ENCODE assay signal across 9 cellular contexts in genomic region chr1:204480515-204480914, GRCh38. TPM values are rescaled to one million over a fixed set of nuclear protein-coding genes. Genes with fewer than 3 reads are reported as not detected.
DNase-seq lines count a peak whose midpoint lies in the region; ATAC-seq and TF ChIP-seq lines count a peak whose summit lies in the region.
"Had no signal": no experiment of that assay in that cellular context is flagged by ENCODE, and none has a peak within 500 bp of the region (broad histone marks: within the 10 kb centered on the region; RNA-seq: fewer than 3 reads in every experiment).

No MANE protein-coding gene starts in this region.

- no peaks in the 10 kb centered on the region for H3K27me3 ChIP-seq in suprapubic skin
- no peaks in the 10 kb centered on the region for H3K27me3 ChIP-seq in Caco-2 (replicated peaks; ENCODE audit: control insufficient read depth, insufficient read depth, low read length)
- H3K27me3 ChIP-seq in osteoblast (ENCODE audit: insufficient read depth, low read length) = peaks cover 38% of the 10 kb centered on the region
- H3K27me3 ChIP-seq: cardiac muscle cell had no signal

- intact Hi-C loops in activated B cell treated with CpG ODN at 0.5 μM for 24 hours (cut with micrococcal nuclease) = no loop called here
- intact Hi-C loops in Caco-2 (cut with micrococcal nuclease; ENCODE audit: unreplicated experiment) = loop anchor here (2.0 kb wide), 1 partner anchor 14 kb away; the partner anchor contains the start of gene PIK3C2B

- H3K4me3 Mint-ChIP-seq in activated B cell treated with CpG ODN at 0.5 μM for 24 hours (peak overlapping the region; percentile 76), Caco-2 (ENCODE audit: unreplicated experiment) (no peak overlapping the region)

- no peak overlapping the region for H3K4me2 ChIP-seq in osteoblast (ENCODE audit: insufficient read depth, low read length)

- peak in 1 of 2 donors; percentile 35 for ATAC-seq in activated naive CD4-positive, alpha-beta T cell treated with anti-CD3 and anti-CD28 coated beads, Interleukin-2, amount 50 U/mL, for 72 hours
- ATAC-seq in HG02798 (IDR thresholded peaks at IDR 0.05; ENCODE audit: poor library complexity, unreplicated experiment) (peak; percentile 58), activated B cell treated with CpG ODN at 0.5 μM for 24 hours (ENCODE audit: low read depth) (peak; percentile 57)

- H3K9me3 ChIP-seq in suprapubic skin (no peaks in the 10 kb centered on the region), Caco-2 (no peaks in the 10 kb centered on the region), osteoblast (ENCODE audit: low read depth, low read length) (no peaks in the 10 kb centered on the region)

- H2AFZ ChIP-seq in osteoblast (ENCODE audit: low read length) = no peak overlapping the region

- H3K9me3 Mint-ChIP-seq in activated naive CD4-positive, alpha-beta T cell treated with anti-CD3 and anti-CD28 coated beads, Interleukin-2, amount 50 U/mL, for 72 hours = no peaks in the 10 kb centered on the region
- H3K9me3 Mint-ChIP-seq in activated B cell treated with CpG ODN at 0.5 μM for 24 hours (no peaks in the 10 kb centered on the region), Caco-2 (ENCODE audit: unreplicated experiment) (no peaks in the 10 kb centered on the region)

- H3K27me3 Mint-ChIP-seq in activated B cell treated with CpG ODN at 0.5 μM for 24 hours (no peaks in the 10 kb centered on the region), Caco-2 (ENCODE audit: insufficient read depth, unreplicated experiment) (no peaks in the 10 kb centered on the region)

- TF ChIP-seq POLR2A in suprapubic skin (IDR thresholded peaks at IDR 0.05) = no peak

- TF ChIP-seq CTCF in activated B cell treated with CpG ODN at 0.5 μM for 24 hours (IDR thresholded peaks at IDR 0.05) (no peak), suprapubic skin (IDR thresholded peaks at IDR 0.05) (no peak), Caco-2 (IDR thresholded peaks at IDR 0.05; ENCODE audit: insufficient read depth in 1 of 2, low read depth in 1 of 2, low read length in 1 of 2, severe bottlenecking in 1 of 2, unreplicated experiment in 1 of 2) (no peak), osteoblast (IDR thresholded peaks at IDR 0.05; ENCODE audit: extremely low read depth, low read depth, low read length) (no peak)

- DNase-seq in activated naive CD4-positive, alpha-beta T cell treated with anti-CD3 and anti-CD28 coated beads, Interleukin-2, amount 50 U/mL, for 72 hours (ENCODE audit: low spot score in 2 of 2) = no peak
- DNase-seq in activated naive CD4-positive, alpha-beta T cell treated with anti-CD3 and anti-CD28 coated beads, Interleukin-2, amount 50 U/mL, for 16 hours = no peak
- peak; percentile 40 for DNase-seq in activated B cell treated with CpG ODN at 0.5 μM for 24 hours
- no peak for DNase-seq in suprapubic skin (ENCODE audit: low spot score in 2 of 2)
- DNase-seq in Caco-2 = no peak
- DNase-seq in osteoblast (ENCODE audit: insufficient read length, low spot score, missing footprints) = no peak
- no peak for DNase-seq in KBM-7

- no peaks in the 10 kb centered on the region for H4K20me1 ChIP-seq in osteoblast (ENCODE audit: insufficient read depth, low read length)

- H3K4me1 Mint-ChIP-seq in activated B cell treated with CpG ODN at 0.5 μM for 24 hours = peaks cover 98% of the 10 kb centered on the region
- H3K4me1 Mint-ChIP-seq in Caco-2 (ENCODE audit: low read depth, unreplicated experiment) = peaks cover 16% of the 10 kb centered on the region

- 25% methylated on average over 1 of the region's 8 CpGs for WGBS in suprapubic skin

- CTCF ChIA-PET in activated B cell treated with CpG ODN at 0.5 μM for 24 hours (lab: Charles Lee) (interaction anchor here (0.9 to 6.6 kb wide), 10 partner anchors 10 to 49 kb away, joined by 3 to 85 read pairs (median 5); partner anchors contain the start of gene PIK3C2B), Caco-2 (lab: Charles Lee) (interaction anchor here (2.2 to 3.2 kb wide), 3 partner anchors 13 to 23 kb away, joined by 20 to 25 read pairs (median 22); partner anchors contain the start of gene PIK3C2B)

- peak overlapping the region; percentile 59 for H3K27ac ChIP-seq in suprapubic skin
- H3K27ac ChIP-seq in osteoblast (ENCODE audit: low read depth, low read length) = no peak overlapping the region
- H3K27ac ChIP-seq: cardiac muscle cell had no signal

- in situ Hi-C loops in KBM-7 (cut with MboI; ENCODE audit: low pct_unique_long_range_greater_than_20kb, low sequenced_read_pairs) = no loop called here

- no peak for TF ChIP-seq EP300 in suprapubic skin (IDR thresholded peaks at IDR 0.05)

- H3K79me2 ChIP-seq in osteoblast (ENCODE audit: insufficient read depth, low read length) = no peaks in the 10 kb centered on the region

- peaks cover 0 to 5% of the 10 kb centered on the region in 2 donors for H3K36me3 Mint-ChIP-seq in activated naive CD4-positive, alpha-beta T cell treated with anti-CD3 and anti-CD28 coated beads, Interleukin-2, amount 50 U/mL, for 72 hours
- H3K36me3 Mint-ChIP-seq in activated B cell treated with CpG ODN at 0.5 μM for 24 hours (ENCODE audit: low read depth) (peaks cover 40% of the 10 kb centered on the region), Caco-2 (ENCODE audit: insufficient read depth, unreplicated experiment) (peaks cover 10% of the 10 kb centered on the region)

- H3K36me3 ChIP-seq in suprapubic skin (no peaks in the 10 kb centered on the region), Caco-2 (ENCODE audit: control insufficient read depth, insufficient read depth, low read length) (peaks cover 2% of the 10 kb centered on the region; the same call in 1 of the 2 replicates), osteoblast (ENCODE audit: insufficient read depth, low read length) (no peaks in the 10 kb centered on the region)
- H3K36me3 ChIP-seq: cardiac muscle cell had no signal

- H3K4me1 ChIP-seq in suprapubic skin (peaks cover 77% of the 10 kb centered on the region), Caco-2 (peaks cover 14% of the 10 kb centered on the region; the same call in 1 of the 2 replicates), osteoblast (ENCODE audit: insufficient read depth, low read length) (no peaks in the 10 kb centered on the region)

- H3K4me3 ChIP-seq in suprapubic skin (no peak overlapping the region), Caco-2 (ENCODE audit: low read depth, low read length) (no peak overlapping the region), osteoblast (ENCODE audit: insufficient read depth, low read length) (no peak overlapping the region)
- H3K4me3 ChIP-seq: cardiac muscle cell had no signal

- BruUV-seq in Caco-2 (replicated peaks; lab: Mats Ljungman, UMichigan) = no TSS peak

- POLR2A ChIA-PET in activated B cell treated with CpG ODN at 0.5 μM for 24 hours (lab: Charles Lee) (interaction anchor here (0.5 to 12.1 kb wide), 13 partner anchors 10 to 71 kb away, joined by 3 to 262 read pairs (median 5); partner anchors contain the start of genes MDM4 and PIK3C2B), Caco-2 (lab: Charles Lee) (no interaction called here)

- peak overlapping the region; percentile 23 to 81 for H3K27ac Mint-ChIP-seq in activated naive CD4-positive, alpha-beta T cell treated with anti-CD3 and anti-CD28 coated beads, Interleukin-2, amount 50 U/mL, for 72 hours
- peak overlapping the region; percentile 98 for H3K27ac Mint-ChIP-seq in activated B cell treated with CpG ODN at 0.5 μM for 24 hours
- no peak overlapping the region for H3K27ac Mint-ChIP-seq in Caco-2 (ENCODE audit: unreplicated experiment)

RNA-seq across cellular contexts. Expression of gene PIK3C2B, which starts 14.1 kb away (rescaled TPM):
- 10 to 100 TPM; 26.3 to 65.6 TPM for total RNA-seq in activated naive CD4-positive, alpha-beta T cell treated with anti-CD3 and anti-CD28 coated beads, Interleukin-2, amount 50 U/mL, for 72 hours
- total RNA-seq in activated B cell treated with CpG ODN at 0.5 μM for 24 hours (127 and 151 TPM in 2 replicates), suprapubic skin (100 to 1,000 TPM in 2 of 4 donors, 10 to 100 TPM in 2; 70.7 to 162 (median 94.5) TPM), Caco-2 (2022) (24.7 and 28.5 TPM in 2 replicates), osteoblast (0.36 and 2.1 TPM in 2 replicates)

RNA-seq across cellular contexts. Expression of gene MDM4, which starts 35.7 kb away (rescaled TPM):
- total RNA-seq in activated naive CD4-positive, alpha-beta T cell treated with anti-CD3 and anti-CD28 coated beads, Interleukin-2, amount 50 U/mL, for 72 hours = 10 to 100 TPM; 87.2 to 97.9 TPM
- 221 and 264 TPM in 2 replicates for total RNA-seq in activated B cell treated with CpG ODN at 0.5 μM for 24 hours
- total RNA-seq in suprapubic skin = 100 to 1,000 TPM in 1 of 4 donors, 10 to 100 TPM in 3; 49.1 to 222 (median 63.2) TPM
- 56.5 and 58.9 TPM in 2 replicates for total RNA-seq in Caco-2 (2022)
- total RNA-seq in osteoblast = 40.2 and 47.7 TPM in 2 replicates
